Comparison of ENCODE assay signal across 18 cellular contexts in the genomic region with DNA sequence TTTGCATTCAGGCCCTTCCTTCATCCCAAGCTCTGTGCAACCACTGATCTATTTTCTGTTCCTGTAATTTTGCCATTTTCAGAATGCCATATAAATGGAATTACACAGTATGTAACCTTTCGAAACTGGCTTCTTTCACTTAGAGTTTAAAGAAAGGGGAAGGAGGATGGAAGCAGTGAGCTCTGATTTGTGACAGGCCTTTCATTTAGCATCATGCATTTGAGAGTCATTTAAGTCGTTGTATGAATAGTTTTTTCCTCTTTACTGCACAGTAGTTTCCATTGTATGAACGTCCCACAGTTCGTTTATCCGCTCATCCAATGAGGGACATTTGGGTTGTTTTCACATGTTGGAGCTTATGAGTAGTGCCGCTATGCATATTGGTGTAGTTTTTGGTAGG.
DNase-seq lines count a peak whose midpoint lies in the region; ATAC-seq and TF ChIP-seq lines count a peak whose summit lies in the region.
"Had no signal": no experiment of that assay in that cellular context is flagged by ENCODE, and none has a peak within 500 bp of the region (broad histone marks: within the 10 kb centered on the region; RNA-seq: fewer than 3 reads in every experiment).

No MANE protein-coding gene starts in this region.

- no peak overlapping the region for H3K27ac ChIP-seq in substantia nigra (ENCODE audit: low read depth, low read length, poor library complexity, severe bottlenecking)
- H3K27ac ChIP-seq: left lung, neural progenitor cell had no signal

- H3K4me3 Mint-ChIP-seq in activated naive CD8-positive, alpha-beta T cell treated with anti-CD3 and anti-CD28 coated beads, Interleukin-2, amount 50 U/mL, for 24 hours, result no peak overlapping the region
- H3K4me3 Mint-ChIP-seq: immature natural killer cell, neural progenitor cell had no signal

- peak; percentile 52 for DNase-seq in GM10248 (ENCODE audit: extremely low spot score)
- peak; percentile 59 for DNase-seq in GM13976 (ENCODE audit: low spot score)
- no peak for DNase-seq in activated naive CD8-positive, alpha-beta T cell treated with anti-CD3 and anti-CD28 coated beads, Interleukin-2, amount 50 U/mL, for 24 hours
- no peak for DNase-seq in GM13977 (ENCODE audit: low spot score)
- DNase-seq in substantia nigra (lab: John Stamatoyannopoulos, UW), result no peak
- DNase-seq: DND-41; immature natural killer cell; left lung; NCI-H1105; NCI-H2029 treated with DMSO at 0.1 percent for 48 hours; NCI-H524; stimulated activated CD4-positive, alpha-beta T cell treated with anti-CD3 and anti-CD28 coated beads, Interleukin-1b, Interleukin-23, amount 100 ng/mL, for 48 hours; stimulated activated naive CD4-positive, alpha-beta T cell treated with Interleukin-2 at 50 U/mL for 16 hours; T1000 had no signal

- TF ChIP-seq CTCF in GM10248 (IDR thresholded peaks at IDR 0.05; ENCODE audit: control extremely low read depth, extremely low read depth, low read depth, missing control alignments) (no peak), GM13976 (IDR thresholded peaks at IDR 0.05; ENCODE audit: borderline replicate concordance, control extremely low read depth, extremely low read depth, insufficient read depth, missing control alignments) (no peak), GM13977 (IDR thresholded peaks at IDR 0.05; ENCODE audit: extremely low read depth, insufficient read depth, missing control alignments) (no peak)

- ATAC-seq in HG03103 (IDR thresholded peaks at IDR 0.05; ENCODE audit: low read depth, unreplicated experiment) (peak; percentile 49), GM21825 (IDR thresholded peaks at IDR 0.05; ENCODE audit: unreplicated experiment) (no peak)
- ATAC-seq in activated naive CD8-positive, alpha-beta T cell treated with anti-CD3 and anti-CD28 coated beads, Interleukin-2, amount 50 U/mL, for 24 hours, result peak; percentile 47
- ATAC-seq: left lung had no signal

- no peaks in the 10 kb centered on the region for H3K36me3 Mint-ChIP-seq in activated naive CD8-positive, alpha-beta T cell treated with anti-CD3 and anti-CD28 coated beads, Interleukin-2, amount 50 U/mL, for 24 hours (ENCODE audit: low read depth)
- H3K36me3 Mint-ChIP-seq: immature natural killer cell, neural progenitor cell had no signal

- peaks cover 5% of the 10 kb centered on the region for H3K9me3 Mint-ChIP-seq in activated naive CD8-positive, alpha-beta T cell treated with anti-CD3 and anti-CD28 coated beads, Interleukin-2, amount 50 U/mL, for 24 hours
- H3K9me3 Mint-ChIP-seq: immature natural killer cell, neural progenitor cell had no signal

- peaks cover 35% of the 10 kb centered on the region for H3K4me1 Mint-ChIP-seq in activated naive CD8-positive, alpha-beta T cell treated with anti-CD3 and anti-CD28 coated beads, Interleukin-2, amount 50 U/mL, for 24 hours

- POLR2A ChIA-PET in GM10248 (lab: Yijun Ruan, JAX), result no interaction called here

- no peaks in the 10 kb centered on the region for H3K27me3 Mint-ChIP-seq in activated naive CD8-positive, alpha-beta T cell treated with anti-CD3 and anti-CD28 coated beads, Interleukin-2, amount 50 U/mL, for 24 hours

- peak overlapping the region; percentile 71 for H3K27ac Mint-ChIP-seq in activated naive CD8-positive, alpha-beta T cell treated with anti-CD3 and anti-CD28 coated beads, Interleukin-2, amount 50 U/mL, for 24 hours
- H3K27ac Mint-ChIP-seq: neural progenitor cell, progenitor cell of endocrine pancreas had no signal

- in situ Hi-C loops in GM13976 (cut with MboI; ENCODE audit: low sequenced_read_pairs, unreplicated experiment) (no loop called here), GM13977 (cut with MboI; ENCODE audit: low pct_unique_long_range_greater_than_20kb, low sequenced_read_pairs, unreplicated experiment) (no loop called here)

- CTCF ChIA-PET in GM10248 (lab: Yijun Ruan, JAX), result interaction anchor here (0.6 to 1.6 kb wide), 4 partner anchors 11 to 413 kb away, joined by 3 to 6 read pairs (median 5); no protein-coding TSS in a partner anchor

Comparison
In these comparisons a context has a peak if more than half of its experiments do, and no peak if none do; other contexts are left out.
1. DNase-seq: peak in GM10248 (single experiment) and GM13976 (single experiment); none in activated naive CD8-positive, alpha-beta T cell treated with anti-CD3 and anti-CD28 coated beads, Interleukin-2, amount 50 U/mL, for 24 hours (single experiment), GM13977 (single experiment) and substantia nigra (0 of 49).